Comparison of ENCODE assay signal across 8 cellular contexts in the genomic region with DNA sequence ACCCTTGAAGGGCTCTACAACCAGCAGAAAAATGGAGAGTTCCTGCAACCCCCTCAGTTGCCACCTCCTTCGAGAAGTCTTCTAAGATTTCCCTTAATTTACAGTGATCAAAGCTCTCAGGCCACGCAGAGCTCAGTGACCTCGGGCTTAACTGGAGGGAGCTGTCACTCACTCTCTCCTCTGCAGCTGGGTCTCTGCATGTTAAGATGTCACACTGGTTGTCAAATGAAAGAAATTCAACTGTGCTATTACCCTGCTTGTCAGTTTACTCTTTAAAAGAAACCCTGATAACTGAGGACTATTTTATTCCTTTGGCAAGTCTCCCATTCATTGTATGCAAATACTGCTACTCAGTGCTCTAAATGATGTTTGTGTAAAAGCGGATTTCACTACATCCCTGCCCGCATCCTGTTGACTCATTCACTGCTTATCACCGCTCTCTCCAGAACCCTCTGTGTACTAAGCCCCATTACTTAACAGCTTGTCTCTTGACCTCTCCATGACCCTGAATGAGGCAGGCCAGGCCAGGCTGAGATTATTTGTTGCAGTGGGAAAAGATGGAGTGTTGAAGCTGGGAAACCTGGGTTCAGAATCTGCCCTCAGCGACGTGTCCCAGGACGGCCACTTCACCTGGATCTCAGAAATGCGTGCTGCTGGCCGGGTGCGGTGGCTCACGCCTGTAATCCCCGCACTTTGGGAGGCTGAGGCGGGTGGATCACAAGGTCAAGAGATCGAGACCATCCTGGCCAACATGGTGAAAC. TPM values are rescaled to one million over a fixed set of nuclear protein-coding genes. Genes with fewer than 3 reads are reported as not detected.
DNase-seq lines count a peak whose midpoint lies in the region; ATAC-seq and TF ChIP-seq lines count a peak whose summit lies in the region.

No MANE protein-coding gene starts in this region.

- DNase-seq in GM03348 (ENCODE audit: low spot score) (peak; percentile 88), Kasumi-1 (lab: John Stamatoyannopoulos, UW) (peak; percentile 32 to 44), lung microvascular endothelial cell (ENCODE audit: low read depth in 2 of 2) (peak; percentile 93 to 99)
- DNase-seq in central memory CD4-positive, alpha-beta T cell: peak; percentile 72

- H3K4me3 ChIP-seq in stomach smooth muscle (ENCODE audit: low read length in 2 of 2): no peak overlapping the region

- TF ChIP-seq CTCF in VCaP (conservative IDR thresholded peaks at IDR 0.05): no peak

- no peak overlapping the region for H3K9ac ChIP-seq in stomach smooth muscle (ENCODE audit: low read length in 2 of 2)

- H3K4me1 ChIP-seq in stomach smooth muscle (ENCODE audit: control insufficient read depth, insufficient read depth, low read length): peaks cover 48% of the 10 kb centered on the region

- ATAC-seq in HG03159 (IDR thresholded peaks at IDR 0.05; ENCODE audit: unreplicated experiment) (no peak), HG03025 (IDR thresholded peaks at IDR 0.05; ENCODE audit: low FRiP score, unreplicated experiment) (no peak)

- no peaks in the 10 kb centered on the region for H3K27me3 ChIP-seq in stomach smooth muscle (ENCODE audit: control insufficient read depth in 1 of 2, insufficient read depth in 2 of 2, low read length in 2 of 2)

- H3K36me3 ChIP-seq in stomach smooth muscle (ENCODE audit: control insufficient read depth in 2 of 2, insufficient read depth in 2 of 2, low read length in 2 of 2): peaks cover 0 to 5% of the 10 kb centered on the region in 2 donors

- H3K27ac ChIP-seq in VCaP (peak overlapping the region; percentile 48), stomach smooth muscle (ENCODE audit: low read length) (peak overlapping the region; percentile 24)

- H3K9me3 ChIP-seq in stomach smooth muscle (ENCODE audit: control insufficient read depth in 2 of 2, low read length in 2 of 2): no peaks in the 10 kb centered on the region

RNA-seq across cellular contexts. Expression of gene DHRS3, which starts 13.7 kb away (rescaled TPM):
- total RNA-seq in lung microvascular endothelial cell: 83.5 and 150 TPM in 2 replicates

RNA-seq across cellular contexts. Expression of gene AADACL4, which starts 39.6 kb away (rescaled TPM):
- not detected in 2 replicates for total RNA-seq in lung microvascular endothelial cell

Comparison
In these comparisons a context has a peak if more than half of its experiments do, and no peak if none do; other contexts are left out.
1. DNase-seq: peak in every context shown above with its lines; median percentile 96 in lung microvascular endothelial cell; 88 in GM03348; 72 in central memory CD4-positive, alpha-beta T cell; 38 in Kasumi-1.